In genomic region chr2:45173513-45173912, GRCh38 we compare ENCODE assay signal across 1 cellular context.
TF ChIP-seq lines count a peak whose summit lies in the region.

No MANE protein-coding gene starts in this region.

TF ChIP-seq in SK-N-SH, 30 proteins besides CTCF, POLR2A, EP300 and RAD21 (continued from another document):
- TF ChIP-seq PBX3 (IDR thresholded peaks at IDR 0.05) (peak; percentile 96), SIN3A (IDR thresholded peaks at IDR 0.05; ENCODE audit: borderline replicate concordance, low read depth, low read length) (no peak), EZH2phosphoT487 (IDR thresholded peaks at IDR 0.05; ENCODE audit: borderline replicate concordance, low read depth) (no peak), NFIC (IDR thresholded peaks at IDR 0.05; ENCODE audit: borderline replicate concordance) (peak; percentile 87), IRF3 (IDR thresholded peaks at IDR 0.05; ENCODE audit: low read depth, low read length) (no peak), TCF12 (IDR thresholded peaks at IDR 0.05) (peak; percentile 86), MAX (IDR thresholded peaks at IDR 0.05; ENCODE audit: low read depth) (no peak), MEF2A (IDR thresholded peaks at IDR 0.05; ENCODE audit: borderline replicate concordance, low read depth) (no peak), FOXJ3 (CRISPR knock-in tag; IDR thresholded peaks at IDR 0.05) (no peak), CHD2 (IDR thresholded peaks at IDR 0.05; ENCODE audit: low read length, partially characterized antibody) (no peak), TEAD4 (IDR thresholded peaks at IDR 0.05; ENCODE audit: borderline replicate concordance, insufficient read depth) (peak; percentile 22; the same call in 1 of the 2 replicates), FOXM1 (IDR thresholded peaks at IDR 0.05; ENCODE audit: low read depth) (no peak), RFX5 (IDR thresholded peaks at IDR 0.05; ENCODE audit: low read length) (no peak), RXRA (IDR thresholded peaks at IDR 0.05; ENCODE audit: borderline replicate concordance, low read depth) (0 out of 2 replicates have a peak, but pooled peaks have one; percentile 54), RCOR1 (IDR thresholded peaks at IDR 0.05; ENCODE audit: low read length) (no peak), NRF1 (IDR thresholded peaks at IDR 0.05; ENCODE audit: low read depth, low read length) (no peak), ELF1 (IDR thresholded peaks at IDR 0.05) (no peak), USF1 (IDR thresholded peaks at IDR 0.05; ENCODE audit: borderline replicate concordance, low read depth) (no peak), ZBTB33 (IDR thresholded peaks at IDR 0.05; ENCODE audit: borderline replicate concordance, low read depth) (0 out of 2 replicates have a peak, but pooled peaks have one; percentile 55), JUND (IDR thresholded peaks at IDR 0.05) (peak; percentile 82), POLR2AphosphoS5 (IDR thresholded peaks at IDR 0.05; ENCODE audit: low read depth, low read length) (peak; percentile 43; the same call in 1 of the 2 replicates), FOSL2 (IDR thresholded peaks at IDR 0.05; ENCODE audit: borderline replicate concordance, low read depth) (peak; percentile 90)
